ENCODE assay signal across 14 cellular contexts in the genomic region with DNA sequence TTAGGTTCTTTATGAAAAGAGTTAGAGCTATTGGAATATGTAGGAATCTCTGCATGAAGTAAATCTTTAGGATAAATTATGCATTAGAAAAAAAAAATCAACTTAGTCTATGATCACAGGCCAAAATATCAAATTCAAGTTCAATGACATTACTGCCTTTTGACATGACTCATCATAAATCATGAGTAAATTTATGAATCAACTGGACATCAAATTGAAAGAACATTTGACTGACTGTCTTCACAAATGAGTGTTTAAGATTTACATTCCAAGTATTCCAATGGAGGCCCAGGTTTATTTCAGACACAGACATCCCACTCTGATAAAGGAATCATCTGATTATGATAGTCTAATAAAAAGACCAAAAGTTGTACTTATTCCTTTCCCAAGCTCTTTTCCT.
"Had no signal": no experiment of that assay in that cellular context is flagged by ENCODE, and none has a peak within 500 bp of the region (broad histone marks: within the 10 kb centered on the region; RNA-seq: fewer than 3 reads in every experiment).

No MANE protein-coding gene starts in this region.

- H3K4me1 ChIP-seq: right atrium auricular region, transverse colon had no signal

- ATAC-seq: naive thymus-derived CD4-positive, alpha-beta T cell; stimulated activated naive B cell treated with anti-CD40 and anti-IgM and Interleukin-4, amounts not matched to agents 10 μg/mL and 1 μg/mL and 100 μg/mL, for 72 hours had no signal

- H3K4me1 Mint-ChIP-seq: activated naive CD8-positive, alpha-beta T cell treated with anti-CD3 and anti-CD28 coated beads, Interleukin-2, amount 10 ng/mL, durations not matched to agents 7 days and 5 days; naive thymus-derived CD4-positive, alpha-beta T cell; stimulated activated naive B cell treated with anti-CD40 and anti-IgM and Interleukin-4, amounts not matched to agents 10 μg/mL and 1 μg/mL and 100 μg/mL, for 72 hours had no signal

- H3K4me3 Mint-ChIP-seq: activated CD4-positive, alpha-beta memory T cell treated with anti-CD3 and anti-CD28 coated beads for 36 hours; activated naive CD8-positive, alpha-beta T cell treated with anti-CD3 and anti-CD28 coated beads, Interleukin-2, amount 10 ng/mL, durations not matched to agents 7 days and 5 days; naive thymus-derived CD4-positive, alpha-beta T cell; stimulated activated naive B cell treated with anti-CD40 and anti-IgM and Interleukin-4, amounts not matched to agents 10 μg/mL and 1 μg/mL and 100 μg/mL, for 72 hours had no signal

- H3K27ac Mint-ChIP-seq: activated CD4-positive, alpha-beta memory T cell treated with anti-CD3 and anti-CD28 coated beads for 36 hours; activated naive CD8-positive, alpha-beta T cell treated with anti-CD3 and anti-CD28 coated beads, Interleukin-2, amount 10 ng/mL, durations not matched to agents 7 days and 5 days; naive thymus-derived CD4-positive, alpha-beta T cell; stimulated activated naive B cell treated with anti-CD40 and anti-IgM and Interleukin-4, amounts not matched to agents 10 μg/mL and 1 μg/mL and 100 μg/mL, for 72 hours had no signal

- H3K9me3 ChIP-seq: neutrophil, right atrium auricular region, transverse colon had no signal

- H3K27ac ChIP-seq: cardiac muscle cell, neutrophil, right atrium auricular region, transverse colon had no signal

- H3K4me3 ChIP-seq: cardiac muscle cell, lung, right atrium auricular region, transverse colon had no signal

- H3K27me3 ChIP-seq: cardiac muscle cell, neutrophil, right atrium auricular region, transverse colon had no signal

- H3K27me3 Mint-ChIP-seq: activated CD4-positive, alpha-beta memory T cell treated with anti-CD3 and anti-CD28 coated beads for 36 hours; activated naive CD8-positive, alpha-beta T cell treated with anti-CD3 and anti-CD28 coated beads, Interleukin-2, amount 10 ng/mL, durations not matched to agents 7 days and 5 days had no signal

- H3K36me3 ChIP-seq: cardiac muscle cell, neutrophil, right atrium auricular region, transverse colon had no signal

- H3K9me3 Mint-ChIP-seq: activated CD4-positive, alpha-beta memory T cell treated with anti-CD3 and anti-CD28 coated beads for 36 hours; activated naive CD8-positive, alpha-beta T cell treated with anti-CD3 and anti-CD28 coated beads, Interleukin-2, amount 10 ng/mL, durations not matched to agents 7 days and 5 days had no signal

- DNase-seq: activated CD4-positive, alpha-beta memory T cell treated with anti-CD3 and anti-CD28 coated beads for 36 hours; activated CD4-positive, alpha-beta T cell treated with anti-CD3 and anti-CD28 coated beads for 1 hour; activated CD8-positive, alpha-beta memory T cell treated with anti-CD3 and anti-CD28 coated beads, Interleukin-2, amount 50 U/mL, for 48 hours; activated naive CD8-positive, alpha-beta T cell treated with anti-CD3 and anti-CD28 coated beads, Interleukin-2, amount 10 ng/mL, durations not matched to agents 7 days and 5 days; anterior cingulate cortex; naive thymus-derived CD4-positive, alpha-beta T cell; stimulated activated naive B cell treated with anti-CD40 and anti-IgM and Interleukin-4, amounts not matched to agents 10 μg/mL and 1 μg/mL and 100 μg/mL, for 72 hours; substantia nigra; T-helper 9 cell; transverse colon had no signal

- H3K36me3 Mint-ChIP-seq: activated CD4-positive, alpha-beta memory T cell treated with anti-CD3 and anti-CD28 coated beads for 36 hours; activated naive CD8-positive, alpha-beta T cell treated with anti-CD3 and anti-CD28 coated beads, Interleukin-2, amount 10 ng/mL, durations not matched to agents 7 days and 5 days; stimulated activated naive B cell treated with anti-CD40 and anti-IgM and Interleukin-4, amounts not matched to agents 10 μg/mL and 1 μg/mL and 100 μg/mL, for 72 hours had no signal
